18 cellular contexts compared by ENCODE assay signal in the genomic region with DNA sequence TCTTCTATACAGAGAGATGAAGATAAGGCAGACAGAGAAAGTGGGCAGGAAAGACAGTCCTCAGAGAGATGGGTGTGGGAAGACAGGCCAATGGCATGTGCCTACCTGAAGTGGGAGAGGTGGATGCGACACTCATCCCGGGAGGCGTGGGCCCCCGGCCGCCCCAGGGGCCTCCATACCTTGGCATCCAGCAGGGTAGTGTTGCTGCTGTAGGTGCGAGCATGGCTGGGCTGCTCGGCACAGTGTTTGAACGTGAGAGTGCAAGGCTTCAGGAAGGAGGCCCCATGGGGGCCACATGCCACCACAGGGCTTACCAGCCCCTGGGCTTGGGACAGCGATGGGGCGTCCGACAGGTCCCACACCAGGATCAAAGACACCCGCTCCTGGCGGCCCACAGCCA. TPM values are rescaled to one million over a fixed set of nuclear protein-coding genes. Genes with fewer than 3 reads are reported as not detected.
A peak's percentile ranks its signal among the peaks of the same experiment; 100 is the strongest.
DNase-seq lines count a peak whose midpoint lies in the region; ATAC-seq and TF ChIP-seq lines count a peak whose summit lies in the region.
"Had no signal": no experiment of that assay in that cellular context is flagged by ENCODE, and none has a peak within 500 bp of the region (broad histone marks: within the 10 kb centered on the region; RNA-seq: fewer than 3 reads in every experiment).

No MANE protein-coding gene starts in this region.

- no peaks in the 10 kb centered on the region for H3K9me3 ChIP-seq in neuronal stem cell (replicated peaks in 1 of 2; ENCODE audit: control insufficient read depth in 2 of 2, insufficient read depth in 1 of 2, low read depth in 1 of 2, low read length in 2 of 2)
- H3K9me3 ChIP-seq in Peyer's patch: no peaks in the 10 kb centered on the region
- H3K9me3 ChIP-seq: Caco-2, HAP-1 had no signal

- no peak overlapping the region for H3K4me2 ChIP-seq in neuronal stem cell (ENCODE audit: insufficient read depth, low read length, poor library complexity, severe bottlenecking)

- H4K91ac ChIP-seq in neuronal stem cell (ENCODE audit: low read depth, low read length, poor library complexity): no peak overlapping the region

- H3K4me3 ChIP-seq in neuronal stem cell (ENCODE audit: low read length in 2 of 2) (no peak overlapping the region), Peyer's patch (no peak overlapping the region)
- H3K4me3 ChIP-seq: HAP-1 had no signal

- peaks cover 6% of the 10 kb centered on the region for H3K4me1 Mint-ChIP-seq in activated naive CD8-positive, alpha-beta T cell treated with anti-CD3 and anti-CD28 coated beads, Interleukin-2, amount 50 U/mL, for 24 hours
- H3K4me1 Mint-ChIP-seq in activated naive CD8-positive, alpha-beta T cell treated with anti-CD3 and anti-CD28 coated beads for 36 hours: peaks cover 6% of the 10 kb centered on the region
- peaks cover 6% of the 10 kb centered on the region for H3K4me1 Mint-ChIP-seq in stimulated activated naive CD8-positive, alpha-beta T cell treated with anti-CD3 and anti-CD28 coated beads, Interleukin-15, amount 100 ng/mL, for 72 hours

- no peaks in the 10 kb centered on the region for H3K36me3 Mint-ChIP-seq in activated naive CD8-positive, alpha-beta T cell treated with anti-CD3 and anti-CD28 coated beads, Interleukin-2, amount 50 U/mL, for 24 hours (ENCODE audit: low read depth)
- no peaks in the 10 kb centered on the region for H3K36me3 Mint-ChIP-seq in activated naive CD8-positive, alpha-beta T cell treated with anti-CD3 and anti-CD28 coated beads for 36 hours

- no peak for DNase-seq in activated naive CD8-positive, alpha-beta T cell treated with anti-CD3 and anti-CD28 coated beads, Interleukin-2, amount 50 U/mL, for 24 hours
- DNase-seq in activated naive CD8-positive, alpha-beta T cell treated with anti-CD3 and anti-CD28 coated beads for 36 hours: no peak
- DNase-seq in stimulated activated naive CD8-positive, alpha-beta T cell treated with anti-CD3 and anti-CD28 coated beads, Interleukin-15, amount 100 ng/mL, for 72 hours: no peak
- no peak for DNase-seq in stimulated activated naive CD8-positive, alpha-beta T cell treated with anti-CD3 and anti-CD28 coated beads, Interleukin-15, Interleukin-2, amounts not matched to agents 100 U/mL and 50 U/mL, for 24 hours
- DNase-seq in neuronal stem cell (ENCODE audit: low spot score) (no peak), Peyer's patch (no peak)
- DNase-seq: C1 segment of cervical spinal cord; Caco-2; CD4-positive, CD25-positive, alpha-beta regulatory T cell; CD8-positive, alpha-beta T cell; DMS153; DND-41; GOT3; HFFc6 had no signal

- H2AFZ ChIP-seq in neuronal stem cell (ENCODE audit: low read length): no peak overlapping the region

- H3K27ac ChIP-seq in neuronal stem cell (replicated peaks; ENCODE audit: low read length) (no peak overlapping the region), Peyer's patch (no peak overlapping the region)

- no peak overlapping the region for H3K4ac ChIP-seq in neuronal stem cell (ENCODE audit: low read length)

- no peak overlapping the region for H2BK5ac ChIP-seq in neuronal stem cell (ENCODE audit: low read length)

- TF ChIP-seq CTCF in Peyer's patch (IDR thresholded peaks at IDR 0.05): no peak

- no peak overlapping the region for H4K8ac ChIP-seq in neuronal stem cell (ENCODE audit: low read depth, low read length)

- ATAC-seq in activated naive CD8-positive, alpha-beta T cell treated with anti-CD3 and anti-CD28 coated beads, Interleukin-2, amount 50 U/mL, for 24 hours: peak; percentile 11
- peak; percentile 25 for ATAC-seq in stimulated activated naive CD8-positive, alpha-beta T cell treated with anti-CD3 and anti-CD28 coated beads, Interleukin-15, amount 100 ng/mL, for 72 hours
- ATAC-seq in stimulated activated naive CD8-positive, alpha-beta T cell treated with anti-CD3 and anti-CD28 coated beads, Interleukin-15, Interleukin-2, amounts not matched to agents 100 U/mL and 50 U/mL, for 24 hours: no peak
- ATAC-seq: CD8-positive, alpha-beta T cell had no signal

- no peak for TF ChIP-seq POLR2A in Peyer's patch (IDR thresholded peaks at IDR 0.05)

- H3K27me3 ChIP-seq in neuronal stem cell (ENCODE audit: control insufficient read depth in 3 of 3, insufficient read depth in 3 of 3, low read depth in 1 of 3, low read length in 3 of 3) (peaks cover 0 to 2% (median 0%) of the 10 kb centered on the region in 3 experiments), Peyer's patch (no peaks in the 10 kb centered on the region)

- no peaks in the 10 kb centered on the region for H3K27me3 Mint-ChIP-seq in activated naive CD8-positive, alpha-beta T cell treated with anti-CD3 and anti-CD28 coated beads, Interleukin-2, amount 50 U/mL, for 24 hours
- H3K27me3 Mint-ChIP-seq in activated naive CD8-positive, alpha-beta T cell treated with anti-CD3 and anti-CD28 coated beads for 36 hours: no peaks in the 10 kb centered on the region
- H3K27me3 Mint-ChIP-seq in stimulated activated naive CD8-positive, alpha-beta T cell treated with anti-CD3 and anti-CD28 coated beads, Interleukin-15, amount 100 ng/mL, for 72 hours: no peaks in the 10 kb centered on the region
- H3K27me3 Mint-ChIP-seq: CD4-positive, CD25-positive, alpha-beta regulatory T cell had no signal

- no peak overlapping the region for H3K4me3 Mint-ChIP-seq in activated naive CD8-positive, alpha-beta T cell treated with anti-CD3 and anti-CD28 coated beads, Interleukin-2, amount 50 U/mL, for 24 hours
- no peak overlapping the region for H3K4me3 Mint-ChIP-seq in activated naive CD8-positive, alpha-beta T cell treated with anti-CD3 and anti-CD28 coated beads for 36 hours
- no peak overlapping the region for H3K4me3 Mint-ChIP-seq in stimulated activated naive CD8-positive, alpha-beta T cell treated with anti-CD3 and anti-CD28 coated beads, Interleukin-15, amount 100 ng/mL, for 72 hours
- H3K4me3 Mint-ChIP-seq: CD8-positive, alpha-beta T cell; HFFc6 had no signal

- peak overlapping the region; percentile 29 for H3K23ac ChIP-seq in neuronal stem cell (ENCODE audit: low read depth, low read length, poor library complexity)

- H3K36me3 ChIP-seq in neuronal stem cell (replicated peaks in 1 of 2; ENCODE audit: control insufficient read depth in 2 of 2, insufficient read depth in 2 of 2, low read length in 2 of 2) (no peaks in the 10 kb centered on the region), Peyer's patch (peaks cover 0 to 5% (median 0%) of the 10 kb centered on the region in 3 donors)
- H3K36me3 ChIP-seq: HAP-1 had no signal

- H3K9ac ChIP-seq in neuronal stem cell (ENCODE audit: low read depth, low read length, poor library complexity): no peak overlapping the region

- H2BK15ac ChIP-seq in neuronal stem cell (ENCODE audit: low read length): no peak overlapping the region

- WGBS in neuronal stem cell (ENCODE audit: extremely low coverage in 2 of 2, insufficient read length in 2 of 2, insufficient replicate concordance in 1 of 2), 2 donors: no CpG with 5 or more reads among the region's 13 CpGs

- H3K18ac ChIP-seq in neuronal stem cell (ENCODE audit: low read length): peak overlapping the region; percentile 16

- no peak overlapping the region for H2AK5ac ChIP-seq in neuronal stem cell (ENCODE audit: low read depth, low read length)

- no peak overlapping the region for H3K27ac Mint-ChIP-seq in activated naive CD8-positive, alpha-beta T cell treated with anti-CD3 and anti-CD28 coated beads, Interleukin-2, amount 50 U/mL, for 24 hours
- no peak overlapping the region for H3K27ac Mint-ChIP-seq in activated naive CD8-positive, alpha-beta T cell treated with anti-CD3 and anti-CD28 coated beads for 36 hours
- peak overlapping the region; percentile 24 to 42 for H3K27ac Mint-ChIP-seq in stimulated activated naive CD8-positive, alpha-beta T cell treated with anti-CD3 and anti-CD28 coated beads, Interleukin-15, amount 100 ng/mL, for 72 hours
- H3K27ac Mint-ChIP-seq: HFFc6 had no signal

- no peak overlapping the region for H2BK12ac ChIP-seq in neuronal stem cell (ENCODE audit: low read length)

- no peak overlapping the region for H3K14ac ChIP-seq in neuronal stem cell (ENCODE audit: low read length)

- no peaks in the 10 kb centered on the region for H3K9me3 Mint-ChIP-seq in activated naive CD8-positive, alpha-beta T cell treated with anti-CD3 and anti-CD28 coated beads, Interleukin-2, amount 50 U/mL, for 24 hours
- no peaks in the 10 kb centered on the region for H3K9me3 Mint-ChIP-seq in activated naive CD8-positive, alpha-beta T cell treated with anti-CD3 and anti-CD28 coated beads for 36 hours
- no peaks in the 10 kb centered on the region for H3K9me3 Mint-ChIP-seq in stimulated activated naive CD8-positive, alpha-beta T cell treated with anti-CD3 and anti-CD28 coated beads, Interleukin-15, amount 100 ng/mL, for 72 hours
- H3K9me3 Mint-ChIP-seq: CD8-positive, alpha-beta T cell; HFFc6 had no signal

- H3K4me1 ChIP-seq in neuronal stem cell (ENCODE audit: control insufficient read depth in 2 of 2, insufficient read depth in 1 of 2, low read depth in 1 of 2, low read length in 2 of 2) (peaks cover 0 to 5% of the 10 kb centered on the region in 2 donors), Peyer's patch (peaks cover 0 to 20% (median under 1%) of the 10 kb centered on the region in 4 donors)

- no peaks in the 10 kb centered on the region for H3K79me1 ChIP-seq in neuronal stem cell (ENCODE audit: low read depth, low read length)

- no peak overlapping the region for H2BK120ac ChIP-seq in neuronal stem cell (ENCODE audit: low read depth, low read length)

RNA-seq across cellular contexts. Expression of a gene that starts 5.2 kb away (rescaled TPM):
- 1 to 10 TPM; 1.3 to 1.7 TPM for total RNA-seq in activated naive CD8-positive, alpha-beta T cell treated with anti-CD3 and anti-CD28 coated beads for 36 hours
- 2.5 TPM for polyA plus RNA-seq in neuronal stem cell (2013, experiment 1 of 2)
- polyA plus RNA-seq in neuronal stem cell (2013, experiment 2 of 2): 2.1 TPM
- 10 to 100 TPM in 3 of 4 donors, 1 to 10 TPM in 1; 8.3 to 34.6 (median 28.4) TPM for total RNA-seq in Peyer's patch
- total RNA-seq: A172, HFFc6 had no signal
- polyA plus RNA-seq: BJ had no signal

RNA-seq across cellular contexts. Expression of a gene that starts 8.5 kb away (rescaled TPM):
- not detected for total RNA-seq in activated naive CD8-positive, alpha-beta T cell treated with anti-CD3 and anti-CD28 coated beads for 36 hours
- not detected for polyA plus RNA-seq in neuronal stem cell (2013, experiment 1 of 2)
- polyA plus RNA-seq in neuronal stem cell (2013, experiment 2 of 2): not detected
- not detected for total RNA-seq in Peyer's patch
- total RNA-seq: A172; A673; CD4-positive, CD25-positive, alpha-beta regulatory T cell; CD8-positive, alpha-beta T cell; HFFc6 had no signal
- polyA plus RNA-seq: BJ; CD4-positive, CD25-positive, alpha-beta regulatory T cell had no signal

RNA-seq across cellular contexts. Expression of a gene that starts 19.2 kb away (rescaled TPM):
- total RNA-seq in activated naive CD8-positive, alpha-beta T cell treated with anti-CD3 and anti-CD28 coated beads for 36 hours: not detected
- polyA plus RNA-seq in neuronal stem cell (2013, experiment 1 of 2): not detected
- not detected for polyA plus RNA-seq in neuronal stem cell (2013, experiment 2 of 2)
- 1 to 10 TPM in 1 of 4 donors, not detected in 3; 1.1 TPM for total RNA-seq in Peyer's patch
- total RNA-seq: A172; A673; CD4-positive, CD25-positive, alpha-beta regulatory T cell; CD8-positive, alpha-beta T cell; HFFc6 had no signal
- polyA plus RNA-seq: BJ had no signal

RNA-seq across cellular contexts. Expression of a gene that starts 38.4 kb away (rescaled TPM):
- 10 to 100 TPM; 43.7 to 44.2 TPM for total RNA-seq in activated naive CD8-positive, alpha-beta T cell treated with anti-CD3 and anti-CD28 coated beads for 36 hours
- polyA plus RNA-seq in neuronal stem cell (2013, experiment 1 of 2): 55.2 TPM
- polyA plus RNA-seq in neuronal stem cell (2013, experiment 2 of 2): 58.3 TPM
- 10 to 100 TPM; 33.3 to 49.5 (median 39.6) TPM for total RNA-seq in Peyer's patch

RNA-seq across cellular contexts. Expression of a gene that starts 39.0 kb away (rescaled TPM):
- 10 to 100 TPM; 24.5 to 25.4 TPM for total RNA-seq in activated naive CD8-positive, alpha-beta T cell treated with anti-CD3 and anti-CD28 coated beads for 36 hours
- 25.3 TPM for polyA plus RNA-seq in neuronal stem cell (2013, experiment 1 of 2)
- polyA plus RNA-seq in neuronal stem cell (2013, experiment 2 of 2): 25.5 TPM
- total RNA-seq in Peyer's patch: 10 to 100 TPM; 22.9 to 27.5 (median 23.4) TPM

Comparison
In these comparisons a context has a peak if more than half of its experiments do, and no peak if none do; other contexts are left out.
1. H3K27ac Mint-ChIP-seq: peak in stimulated activated naive CD8-positive, alpha-beta T cell treated with anti-CD3 and anti-CD28 coated beads, Interleukin-15, amount 100 ng/mL, for 72 hours (2 of 2); none in activated naive CD8-positive, alpha-beta T cell treated with anti-CD3 and anti-CD28 coated beads, Interleukin-2, amount 50 U/mL, for 24 hours (single experiment) and activated naive CD8-positive, alpha-beta T cell treated with anti-CD3 and anti-CD28 coated beads for 36 hours (single experiment).